ENCODE assay signal across 26 cellular contexts in genomic region chr9:132014218-132014800, GRCh38.
A peak's percentile ranks its signal among the peaks of the same experiment; 100 is the strongest.
DNase-seq lines count a peak whose midpoint lies in the region; ATAC-seq, FAIRE-seq and TF ChIP-seq lines count a peak whose summit lies in the region.
"Had no signal": no experiment of that assay in that cellular context is flagged by ENCODE, and none has a peak within 500 bp of the region (broad histone marks: within the 10 kb centered on the region; RNA-seq: fewer than 3 reads in every experiment).

No MANE protein-coding gene starts in this region.

- H3K4me1 Mint-ChIP-seq in nephron progenitor cell: peaks cover 61% of the 10 kb centered on the region
- peaks cover 3% of the 10 kb centered on the region for H3K4me1 Mint-ChIP-seq in MCF 10A (ENCODE audit: insufficient read depth, unreplicated experiment)

- H3K36me3 ChIP-seq in BE2C: no peaks in the 10 kb centered on the region; the same call in 1 of the 2 replicates
- H3K36me3 ChIP-seq: adrenal gland, MG63 had no signal

- no peak for TF ChIP-seq CTCF in BE2C (IDR thresholded peaks at IDR 0.05; ENCODE audit: low read depth, low read length)
- no peak for TF ChIP-seq CTCF in nephron progenitor cell (IDR thresholded peaks at IDR 0.05)
- TF ChIP-seq CTCF in MCF 10A (IDR thresholded peaks at IDR 0.05; ENCODE audit: unreplicated experiment): no peak

- intact Hi-C loops in MCF 10A (cut with micrococcal nuclease): no loop called here

- H3K27me3 ChIP-seq in BE2C: no peaks in the 10 kb centered on the region
- H3K27me3 ChIP-seq: adrenal gland, foreskin keratinocyte, MG63, stomach, upper lobe of right lung had no signal

- H3K4me1 ChIP-seq in BE2C: peaks cover 15% of the 10 kb centered on the region
- H3K4me1 ChIP-seq: lower lobe of right lung, upper lobe of right lung had no signal

- POLR2A ChIA-PET in MCF 10A (lab: Yijun Ruan, JAX): interaction anchor here (1.7 kb wide), 1 partner anchor 10 kb away, joined by 4 read pairs; no protein-coding TSS in a partner anchor

- H3K27me3 Mint-ChIP-seq in nephron progenitor cell (ENCODE audit: low read depth, poor library complexity) (no peaks in the 10 kb centered on the region), MCF 10A (ENCODE audit: insufficient read depth, unreplicated experiment) (no peaks in the 10 kb centered on the region)
- H3K27me3 Mint-ChIP-seq: activated T-cell treated with anti-CD3 and anti-CD28 coated beads, Interleukin-2, amount 50 U/mL, for 24 hours had no signal

- FAIRE-seq in endometrium (lab: Jason Lieb, UNC): peak; percentile 21
- FAIRE-seq: GM18507, islet of Langerhans had no signal

- ATAC-seq in GM18519 (IDR thresholded peaks at IDR 0.05; ENCODE audit: low FRiP score, unreplicated experiment) (no peak), HG03469 (IDR thresholded peaks at IDR 0.05; ENCODE audit: unreplicated experiment) (no peak)
- ATAC-seq: foreskin keratinocyte, HCT116, lower lobe of right lung, upper lobe of right lung had no signal

- no TSS peak for BruUV-seq in MCF 10A (replicated peaks; lab: Mats Ljungman, UMichigan)

- H3K9me3 ChIP-seq in BE2C: no peaks in the 10 kb centered on the region
- H3K9me3 ChIP-seq: adrenal gland, lower lobe of right lung, MG63, stomach, upper lobe of right lung had no signal

- H3K4me3 ChIP-seq in BE2C (ENCODE audit: low read depth, low read length): no peak overlapping the region
- H3K4me3 ChIP-seq: adrenal gland, lower lobe of right lung, MG63, stomach, upper lobe of right lung had no signal

- CTCF ChIA-PET in MCF 10A (lab: Yijun Ruan, JAX): no interaction called here

- H3K36me3 Mint-ChIP-seq in nephron progenitor cell (ENCODE audit: low read depth) (peaks cover 23% of the 10 kb centered on the region), MCF 10A (ENCODE audit: insufficient read depth, unreplicated experiment) (peaks cover 5% of the 10 kb centered on the region)

- H3K9me3 Mint-ChIP-seq in nephron progenitor cell (no peaks in the 10 kb centered on the region), MCF 10A (ENCODE audit: unreplicated experiment) (no peaks in the 10 kb centered on the region)
- H3K9me3 Mint-ChIP-seq: activated T-cell treated with anti-CD3 and anti-CD28 coated beads, Interleukin-2, amount 50 U/mL, for 24 hours had no signal

- H3K27ac Mint-ChIP-seq in nephron progenitor cell (peak overlapping the region; percentile 14), MCF 10A (ENCODE audit: low read depth, unreplicated experiment) (no peak overlapping the region)
- H3K27ac Mint-ChIP-seq: activated T-cell treated with anti-CD3 and anti-CD28 coated beads, Interleukin-2, amount 50 U/mL, for 24 hours; CD14-positive monocyte had no signal

- H3K4me3 Mint-ChIP-seq in nephron progenitor cell (no peak overlapping the region), MCF 10A (ENCODE audit: unreplicated experiment) (no peak overlapping the region)
- H3K4me3 Mint-ChIP-seq: activated T-cell treated with anti-CD3 and anti-CD28 coated beads, Interleukin-2, amount 50 U/mL, for 24 hours; CD14-positive monocyte had no signal

- DNase-seq in BE2C: peak; percentile 20
- peak; percentile 85 for DNase-seq in NCI-H2171 treated with DMSO at 0.1 percent for 48 hours (lab: John Stamatoyannopoulos, UW)
- no peak for DNase-seq in nephron progenitor cell
- DNase-seq in MCF 10A (ENCODE audit: unreplicated experiment): no peak
- DNase-seq in NOMO-1 treated with dmso at 0.1 percent for 144 hours (lab: John Stamatoyannopoulos, UW; ENCODE audit: unreplicated experiment): no peak
- DNase-seq: activated CD4-positive, CD25-positive, alpha-beta regulatory T cell; activated naive CD4-positive, alpha-beta T cell; activated T-cell treated with anti-CD3 and anti-CD28 coated beads, Interleukin-2, amount 50 U/mL, for 24 hours; adrenal gland; foreskin keratinocyte; lower lobe of right lung; MG63; NCI-H1417; NCI-H748 treated with DMSO at 0.1 percent for 48 hours; nucleus accumbens; stimulated activated CD4-positive, alpha-beta T cell treated with anti-CD3 and anti-CD28 coated beads, Interleukin-12 subunit alpha, Interleukin-12 subunit beta, amount 100 ng/mL, for 4 hours; stomach; T1000; upper lobe of right lung had no signal

Comparison
In these comparisons a context has a peak if more than half of its experiments do, and no peak if none do; other contexts are left out.
1. DNase-seq: peak in BE2C (single experiment) and NCI-H2171 treated with DMSO at 0.1 percent for 48 hours (single experiment); none in nephron progenitor cell (single experiment), MCF 10A (single experiment) and NOMO-1 treated with dmso at 0.1 percent for 144 hours (single experiment).